9 cellular contexts compared by ENCODE assay signal in the genomic region with DNA sequence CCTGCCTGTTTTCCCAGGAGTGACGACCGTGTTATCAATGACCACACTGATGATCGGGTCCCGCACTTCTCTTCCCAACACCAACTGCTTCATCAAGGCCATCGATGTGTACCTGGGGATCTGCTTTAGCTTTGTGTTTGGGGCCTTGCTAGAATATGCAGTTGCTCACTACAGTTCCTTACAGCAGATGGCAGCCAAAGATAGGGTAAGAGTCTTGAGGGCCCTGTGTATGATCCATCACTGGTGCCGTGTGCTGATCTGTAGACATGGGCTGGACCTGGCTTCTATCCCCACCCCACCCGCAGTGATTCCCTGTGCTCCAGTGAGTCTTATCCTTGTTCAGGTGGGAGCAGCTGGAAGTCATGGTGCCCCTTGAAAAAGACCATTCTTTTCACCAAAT. TPM values are rescaled to one million over a fixed set of nuclear protein-coding genes. Genes with fewer than 3 reads are reported as not detected.
DNase-seq lines count a peak whose midpoint lies in the region; ATAC-seq and TF ChIP-seq lines count a peak whose summit lies in the region.
"Had no signal": no experiment of that assay in that cellular context is flagged by ENCODE, and none has a peak within 500 bp of the region (broad histone marks: within the 10 kb centered on the region; RNA-seq: fewer than 3 reads in every experiment).

No MANE protein-coding gene starts in this region.

- H3K4me1 ChIP-seq in Panc1 (ENCODE audit: control insufficient read depth, insufficient read depth, low read length) (no peaks in the 10 kb centered on the region), tibial artery (no peaks in the 10 kb centered on the region), psoas muscle (no peaks in the 10 kb centered on the region)
- H3K4me1 ChIP-seq in CD4-positive, alpha-beta memory T cell (ENCODE audit: insufficient read depth, low read length): no peaks in the 10 kb centered on the region

- BruUV-seq in Panc1 (replicated peaks; lab: Mats Ljungman, UMichigan): no TSS peak

- intact Hi-C loops in Panc1 (cut with micrococcal nuclease; ENCODE audit: unreplicated experiment) (loop anchor here (10.0 kb wide), 1 partner anchor 525 kb away; no protein-coding TSS in a partner anchor), tibial artery (cut with DNase I; ENCODE audit: low total_unique reads) (no loop called here), psoas muscle (cut with DNase I) (no loop called here)
- intact Hi-C loops in CD4-positive, alpha-beta memory T cell (cut with micrococcal nuclease): no loop called here

- H3K27ac ChIP-seq in AG04450 (ENCODE audit: low read depth, low read length) (no peak overlapping the region), Panc1 (ENCODE audit: low read length) (no peak overlapping the region), tibial artery (no peak overlapping the region), psoas muscle (no peak overlapping the region)
- H3K27ac ChIP-seq in CD4-positive, alpha-beta memory T cell (ENCODE audit: low read depth, low read length): no peak overlapping the region

- no peak overlapping the region for H3K4me3 Mint-ChIP-seq in CD4-positive, alpha-beta memory T cell
- H3K4me3 Mint-ChIP-seq: activated naive CD8-positive, alpha-beta T cell had no signal

- peak; percentile 27 for DNase-seq in AG04450 (ENCODE audit: low read depth, low spot score)
- peak; percentile 9 for DNase-seq in H4 (ENCODE audit: low spot score)
- no peak for DNase-seq in Panc1 (ENCODE audit: low read depth, low spot score)
- peak; percentile 5 for DNase-seq in germinal center (ENCODE audit: low spot score)
- DNase-seq in tibial artery: no peak
- no peak for DNase-seq in CD4-positive, alpha-beta memory T cell
- DNase-seq in psoas muscle: no peak

- H3K9me3 Mint-ChIP-seq in CD4-positive, alpha-beta memory T cell: peaks cover 0 to 2% (median 0%) of the 10 kb centered on the region in 8 donors

- no peaks in the 10 kb centered on the region for H3K9me3 ChIP-seq in AG04450 (ENCODE audit: control insufficient read depth, insufficient read depth, low read length)
- H3K9me3 ChIP-seq in Panc1 (ENCODE audit: control insufficient read depth, insufficient read depth, low read depth, low read length): no peaks in the 10 kb centered on the region
- no peaks in the 10 kb centered on the region for H3K9me3 ChIP-seq in tibial artery
- no peaks in the 10 kb centered on the region for H3K9me3 ChIP-seq in CD4-positive, alpha-beta memory T cell (ENCODE audit: control insufficient read depth in 1 of 2, low read length in 2 of 2)
- H3K9me3 ChIP-seq in psoas muscle: no peaks in the 10 kb centered on the region

- CTCF ChIA-PET in AG04450 (lab: Charles Lee) (interaction anchor here (0.5 to 3.7 kb wide), 28 partner anchors 11 to 564 kb away, joined by 3 to 26 read pairs (median 4); no protein-coding TSS in a partner anchor), Panc1 (lab: Charles Lee) (interaction anchor here (0.6 kb wide), 4 partner anchors 60 to 535 kb away, joined by 3 to 5 read pairs (median 4); no protein-coding TSS in a partner anchor)
- CTCF ChIA-PET in CD4-positive, alpha-beta memory T cell (lab: Charles Lee; ENCODE audit: partially characterized antibody): no interaction called here

- H3K27me3 ChIP-seq in AG04450 (ENCODE audit: control insufficient read depth, insufficient read depth, low read length): no peaks in the 10 kb centered on the region
- H3K27me3 ChIP-seq in Panc1 (ENCODE audit: control insufficient read depth, insufficient read depth, low read length): no peaks in the 10 kb centered on the region
- peaks cover 0 to 4% of the 10 kb centered on the region in 2 donors for H3K27me3 ChIP-seq in tibial artery
- H3K27me3 ChIP-seq in CD4-positive, alpha-beta memory T cell (ENCODE audit: insufficient read depth, low read length): no peaks in the 10 kb centered on the region
- no peaks in the 10 kb centered on the region for H3K27me3 ChIP-seq in psoas muscle (ENCODE audit: insufficient read depth in 3 of 3, low read length in 2 of 3)

- WGBS in psoas muscle, 3 donors: 70 to 75% (median 72%) methylated on average over 7 of the region's 7 CpGs

- POLR2A ChIA-PET in AG04450 (lab: Yijun Ruan, JAX): no interaction called here
- POLR2A ChIA-PET in Panc1 (lab: Charles Lee): no interaction called here
- POLR2A ChIA-PET in CD4-positive, alpha-beta memory T cell (lab: Charles Lee; ENCODE audit: partially characterized antibody): no interaction called here

- TF ChIP-seq CTCF in AG04450 (IDR thresholded peaks at IDR 0.05; ENCODE audit: low read depth, low read length) (peak; percentile 57), Panc1 (IDR thresholded peaks at IDR 0.05) (peak; percentile 36; the same call in 1 of the 2 replicates), tibial artery (IDR thresholded peaks at IDR 0.05) (peak; percentile 10 to 18), psoas muscle (IDR thresholded peaks at IDR 0.05) (no peak)

- H3K27me3 Mint-ChIP-seq in CD4-positive, alpha-beta memory T cell: peaks cover 10 to 12% of the 10 kb centered on the region in 2 donors

- in situ Hi-C loops in Panc1 (cut with HindIII; ENCODE audit: low pct_unique_long_range_greater_than_20kb, low sequenced_read_pairs): no loop called here

- no peak overlapping the region for H3K27ac Mint-ChIP-seq in CD4-positive, alpha-beta memory T cell
- H3K27ac Mint-ChIP-seq: activated naive CD8-positive, alpha-beta T cell had no signal

- H3K36me3 Mint-ChIP-seq in CD4-positive, alpha-beta memory T cell: no peaks in the 10 kb centered on the region
- H3K36me3 Mint-ChIP-seq: activated naive CD8-positive, alpha-beta T cell had no signal

- H3K36me3 ChIP-seq in Panc1 (ENCODE audit: control insufficient read depth, insufficient read depth, low read length) (no peaks in the 10 kb centered on the region), tibial artery (no peaks in the 10 kb centered on the region), psoas muscle (ENCODE audit: insufficient read depth in 1 of 2, low read depth in 1 of 2) (no peaks in the 10 kb centered on the region)
- H3K36me3 ChIP-seq in CD4-positive, alpha-beta memory T cell (ENCODE audit: insufficient read depth, low read length): no peaks in the 10 kb centered on the region

- ATAC-seq in Panc1 (peak; percentile 91), HG02588 (IDR thresholded peaks at IDR 0.05; ENCODE audit: unreplicated experiment) (no peak), psoas muscle (no peak)

- H3K4me1 Mint-ChIP-seq in CD4-positive, alpha-beta memory T cell: no peaks in the 10 kb centered on the region

- H3K4me3 ChIP-seq in AG04450 (ENCODE audit: low read depth, low read length) (no peak overlapping the region), Panc1 (ENCODE audit: low read depth in 2 of 2, low read length in 2 of 2) (no peak overlapping the region), tibial artery (no peak overlapping the region), psoas muscle (no peak overlapping the region)
- no peak overlapping the region for H3K4me3 ChIP-seq in CD4-positive, alpha-beta memory T cell (ENCODE audit: low read length in 2 of 2)

RNA-seq across cellular contexts. Expression of a gene that starts 26.0 kb away (rescaled TPM):
- polyA plus RNA-seq in AG04450 (2011; rRNA removed) (not detected in 2 replicates), psoas muscle (under 1 TPM; 0.01 to 0.08 (median 0.04) TPM)
- polyA minus RNA-seq in AG04450 (2011; rRNA and poly(A)+ RNA removed): not detected in 2 replicates
- not detected in 2 replicates for total RNA-seq in H4 (2014; rRNA removed; shearing (Covaris generic))
- total RNA-seq in Panc1 (2021; ENCODE audit: unreplicated experiment) (not detected), psoas muscle (not detected)
- not detected for polyA plus RNA-seq in Panc1 (2012; ENCODE audit: insufficient read length)
- total RNA-seq in CD4-positive, alpha-beta memory T cell: not detected
- polyA plus RNA-seq in CD4-positive, alpha-beta memory T cell: not detected

RNA-seq across cellular contexts. Expression of a gene that starts 52.3 kb away (rescaled TPM):
- 11.6 and 12.9 TPM in 2 replicates for polyA plus RNA-seq in AG04450 (2011; rRNA removed)
- 23.1 and 37.1 TPM in 2 replicates for polyA minus RNA-seq in AG04450 (2011; rRNA and poly(A)+ RNA removed)
- total RNA-seq in H4 (2014; rRNA removed; shearing (Covaris generic)): not detected in 2 replicates
- total RNA-seq in Panc1 (2021; ENCODE audit: unreplicated experiment): not detected
- not detected for polyA plus RNA-seq in Panc1 (2012; ENCODE audit: insufficient read length)
- total RNA-seq in CD4-positive, alpha-beta memory T cell: not detected
- polyA plus RNA-seq in CD4-positive, alpha-beta memory T cell: not detected
- total RNA-seq in psoas muscle: 1 to 10 TPM; 1.0 to 3.2 (median 1.3) TPM
- polyA plus RNA-seq in psoas muscle: under 1 TPM; 0.03 to 0.08 (median 0.05) TPM

Comparison
In these comparisons a context has a peak if more than half of its experiments do, and no peak if none do; other contexts are left out.
1. DNase-seq: peak in AG04450 (single experiment), H4 (single experiment) and germinal center (single experiment); none in Panc1 (single experiment), tibial artery (0 of 2), CD4-positive, alpha-beta memory T cell (0 of 5) and psoas muscle (0 of 2).